ENCODE assay signal across 31 cellular contexts in the genomic region with DNA sequence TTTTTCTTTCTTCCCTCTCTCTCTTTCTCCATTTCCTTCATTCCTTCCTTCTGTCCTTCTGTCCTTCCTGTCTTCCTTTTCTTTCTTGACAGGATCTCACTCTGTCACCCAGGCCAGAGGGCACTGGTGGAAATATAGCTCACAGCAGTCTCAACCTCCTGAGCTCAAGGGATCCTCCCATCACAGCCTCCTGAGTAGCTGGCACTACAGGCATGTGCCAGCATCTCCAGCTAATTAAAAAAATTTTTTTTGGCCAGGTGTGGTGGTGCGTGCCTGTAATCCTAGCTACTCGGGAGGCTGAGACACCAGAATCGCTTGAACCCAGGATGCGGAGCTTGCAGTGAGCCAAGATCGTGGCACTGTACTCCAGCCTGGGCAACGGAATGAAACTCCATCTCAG. TPM values are rescaled to one million over a fixed set of nuclear protein-coding genes. Genes with fewer than 3 reads are reported as not detected.
"Had no signal": no experiment of that assay in that cellular context is flagged by ENCODE, and none has a peak within 500 bp of the region (broad histone marks: within the 10 kb centered on the region; RNA-seq: fewer than 3 reads in every experiment).

No MANE protein-coding gene starts in this region.

- DNase-seq: activated CD4-positive, alpha-beta T cell treated with anti-CD3 and anti-CD28 coated beads, Interleukin-2, amount 10 ng/mL, durations not matched to agents 24 days and 14 days; activated CD4-positive, alpha-beta T cell treated with anti-CD3 and anti-CD28 coated beads, Interleukin-2, amount 50 U/mL, for 48 hours; activated CD4-positive, CD25-positive, alpha-beta regulatory T cell treated with anti-CD3 and anti-CD28 coated beads, Interleukin-2, amount 50 U/mL, for 72 hours; activated CD8-positive, alpha-beta memory T cell treated with anti-CD3 and anti-CD28 coated beads, Interleukin-2, amount 10 ng/mL, durations not matched to agents 7 days and 5 days; activated naive CD4-positive, alpha-beta T cell treated with anti-CD3 and anti-CD28 coated beads, Interleukin-2, amount 50 U/mL, for 16 hours; activated naive CD8-positive, alpha-beta T cell treated with anti-CD3 and anti-CD28 coated beads, Interleukin-2, amount 10 ng/mL, durations not matched to agents 7 days and 5 days; activated T-cell treated with anti-CD3 and anti-CD28 coated beads, Interleukin-2, amount 50 U/mL, for 4 hours; adrenal gland; aorta; body of pancreas; cerebellar nuclear complex; KG1; NCI-H1092; NCI-H1417; NCI-H1694; NCI-H2029; NCI-H2107; NCI-H2171 treated with DMSO at 0.1 percent for 48 hours; NCI-H345; NCI-H524; SHP77 treated with DMSO at 0.1 percent for 48 hours; T-helper 9 cell had no signal

- H3K27me3 ChIP-seq: body of pancreas, Peyer's patch had no signal

- H3K27me3 Mint-ChIP-seq: activated T-helper 17 cell treated with anti-CD3 and anti-CD28 coated beads, Interleukin-2, amount 50 U/mL, for 72 hours had no signal

- H3K9me3 Mint-ChIP-seq: activated T-helper 17 cell treated with anti-CD3 and anti-CD28 coated beads, Interleukin-2, amount 50 U/mL, for 72 hours had no signal

- H3K4me1 Mint-ChIP-seq: activated naive CD8-positive, alpha-beta T cell treated with anti-CD3 and anti-CD28 coated beads, Interleukin-2, amount 10 ng/mL, durations not matched to agents 7 days and 5 days; activated T-helper 17 cell treated with anti-CD3 and anti-CD28 coated beads, Interleukin-2, amount 50 U/mL, for 72 hours; WTC11 had no signal

- H3K27ac Mint-ChIP-seq: activated CD4-positive, alpha-beta T cell treated with anti-CD3 and anti-CD28 coated beads, Interleukin-2, amount 10 ng/mL, durations not matched to agents 24 days and 14 days; activated CD8-positive, alpha-beta memory T cell treated with anti-CD3 and anti-CD28 coated beads, Interleukin-2, amount 10 ng/mL, durations not matched to agents 7 days and 5 days; activated naive CD8-positive, alpha-beta T cell treated with anti-CD3 and anti-CD28 coated beads, Interleukin-2, amount 10 ng/mL, durations not matched to agents 7 days and 5 days; activated T-helper 17 cell treated with anti-CD3 and anti-CD28 coated beads, Interleukin-2, amount 50 U/mL, for 72 hours; IgD-negative memory B cell; T-helper 1 cell treated with Interleukin-12 subunit alpha and Interleukin-12 subunit beta and Interleukin-4 antibody, amounts not matched to agents 30 μg/mL and 1 μg/mL, for 36 hours; WTC11 had no signal

- H3K4me3 ChIP-seq: adrenal gland, body of pancreas, Peyer's patch had no signal

- H3K4me3 Mint-ChIP-seq: activated CD4-positive, alpha-beta T cell treated with anti-CD3 and anti-CD28 coated beads, Interleukin-2, amount 10 ng/mL, durations not matched to agents 24 days and 14 days; activated CD8-positive, alpha-beta memory T cell treated with anti-CD3 and anti-CD28 coated beads, Interleukin-2, amount 10 ng/mL, durations not matched to agents 7 days and 5 days; activated naive CD8-positive, alpha-beta T cell treated with anti-CD3 and anti-CD28 coated beads, Interleukin-2, amount 10 ng/mL, durations not matched to agents 7 days and 5 days; activated T-cell treated with anti-CD3 and anti-CD28 coated beads, Interleukin-2, amount 50 U/mL, for 4 hours; activated T-helper 17 cell treated with anti-CD3 and anti-CD28 coated beads, Interleukin-2, amount 50 U/mL, for 72 hours; T-helper 1 cell treated with Interleukin-12 subunit alpha and Interleukin-12 subunit beta and Interleukin-4 antibody, amounts not matched to agents 30 μg/mL and 1 μg/mL, for 36 hours; WTC11 had no signal

- H3K36me3 Mint-ChIP-seq: activated CD8-positive, alpha-beta memory T cell treated with anti-CD3 and anti-CD28 coated beads, Interleukin-2, amount 10 ng/mL, durations not matched to agents 7 days and 5 days; activated naive CD8-positive, alpha-beta T cell treated with anti-CD3 and anti-CD28 coated beads, Interleukin-2, amount 10 ng/mL, durations not matched to agents 7 days and 5 days had no signal

- H3K36me3 ChIP-seq: adrenal gland, Peyer's patch had no signal

- H3K27ac ChIP-seq: adrenal gland, body of pancreas, Peyer's patch had no signal

- H3K9me3 ChIP-seq: adrenal gland, body of pancreas had no signal

RNA-seq across cellular contexts. Expression of a gene that starts 4.8 kb away (rescaled TPM):
- total RNA-seq: LHCN-M2 had no signal

RNA-seq across cellular contexts. Expression of a gene that starts 8.3 kb away (rescaled TPM):
- total RNA-seq: activated CD4-positive, alpha-beta T cell treated with anti-CD3 and anti-CD28 coated beads, Interleukin-2, amount 10 ng/mL, durations not matched to agents 24 days and 14 days; activated CD8-positive, alpha-beta memory T cell treated with anti-CD3 and anti-CD28 coated beads, Interleukin-2, amount 10 ng/mL, durations not matched to agents 7 days and 5 days; activated naive CD8-positive, alpha-beta T cell treated with anti-CD3 and anti-CD28 coated beads, Interleukin-2, amount 10 ng/mL, durations not matched to agents 7 days and 5 days; activated T-cell treated with anti-CD3 and anti-CD28 coated beads, Interleukin-2, amount 50 U/mL, for 4 hours; activated T-helper 17 cell treated with anti-CD3 and anti-CD28 coated beads, Interleukin-2, amount 50 U/mL, for 72 hours; adrenal gland; aorta; body of pancreas; cardiac septum; LHCN-M2; M059J; Peyer's patch; SK-MEL-5; WTC11 had no signal
- polyA plus RNA-seq: aorta, IgD-negative memory B cell had no signal

RNA-seq across cellular contexts. Expression of a gene that starts 21.3 kb away (rescaled TPM):
- total RNA-seq: activated CD4-positive, alpha-beta T cell treated with anti-CD3 and anti-CD28 coated beads, Interleukin-2, amount 10 ng/mL, durations not matched to agents 24 days and 14 days; activated CD8-positive, alpha-beta memory T cell treated with anti-CD3 and anti-CD28 coated beads, Interleukin-2, amount 10 ng/mL, durations not matched to agents 7 days and 5 days; activated naive CD8-positive, alpha-beta T cell treated with anti-CD3 and anti-CD28 coated beads, Interleukin-2, amount 10 ng/mL, durations not matched to agents 7 days and 5 days; activated T-cell treated with anti-CD3 and anti-CD28 coated beads, Interleukin-2, amount 50 U/mL, for 4 hours; activated T-helper 17 cell treated with anti-CD3 and anti-CD28 coated beads, Interleukin-2, amount 50 U/mL, for 72 hours; adrenal gland; aorta; body of pancreas; cardiac septum; LHCN-M2; M059J; Peyer's patch; WTC11 had no signal
- polyA plus RNA-seq: adrenal gland, aorta, IgD-negative memory B cell had no signal

RNA-seq across cellular contexts. Expression of a gene that starts 31.4 kb away (rescaled TPM):
- total RNA-seq: activated CD4-positive, alpha-beta T cell treated with anti-CD3 and anti-CD28 coated beads, Interleukin-2, amount 10 ng/mL, durations not matched to agents 24 days and 14 days; activated CD8-positive, alpha-beta memory T cell treated with anti-CD3 and anti-CD28 coated beads, Interleukin-2, amount 10 ng/mL, durations not matched to agents 7 days and 5 days; activated naive CD8-positive, alpha-beta T cell treated with anti-CD3 and anti-CD28 coated beads, Interleukin-2, amount 10 ng/mL, durations not matched to agents 7 days and 5 days; activated T-cell treated with anti-CD3 and anti-CD28 coated beads, Interleukin-2, amount 50 U/mL, for 4 hours; activated T-helper 17 cell treated with anti-CD3 and anti-CD28 coated beads, Interleukin-2, amount 50 U/mL, for 72 hours; adrenal gland; aorta; body of pancreas; cardiac septum; LHCN-M2; M059J; Peyer's patch; SK-MEL-5; WTC11 had no signal
- polyA plus RNA-seq: adrenal gland, aorta, IgD-negative memory B cell had no signal

RNA-seq across cellular contexts. Expression of a gene that starts 45.1 kb away (rescaled TPM):
- total RNA-seq: activated CD4-positive, alpha-beta T cell treated with anti-CD3 and anti-CD28 coated beads, Interleukin-2, amount 10 ng/mL, durations not matched to agents 24 days and 14 days; activated CD8-positive, alpha-beta memory T cell treated with anti-CD3 and anti-CD28 coated beads, Interleukin-2, amount 10 ng/mL, durations not matched to agents 7 days and 5 days; activated naive CD8-positive, alpha-beta T cell treated with anti-CD3 and anti-CD28 coated beads, Interleukin-2, amount 10 ng/mL, durations not matched to agents 7 days and 5 days; activated T-cell treated with anti-CD3 and anti-CD28 coated beads, Interleukin-2, amount 50 U/mL, for 4 hours; activated T-helper 17 cell treated with anti-CD3 and anti-CD28 coated beads, Interleukin-2, amount 50 U/mL, for 72 hours; adrenal gland; aorta; body of pancreas; cardiac septum; LHCN-M2; M059J; Peyer's patch; SK-MEL-5; WTC11 had no signal
- polyA plus RNA-seq: adrenal gland, aorta, IgD-negative memory B cell had no signal
